Comparison of ENCODE assay signal across 22 cellular contexts in the genomic region with DNA sequence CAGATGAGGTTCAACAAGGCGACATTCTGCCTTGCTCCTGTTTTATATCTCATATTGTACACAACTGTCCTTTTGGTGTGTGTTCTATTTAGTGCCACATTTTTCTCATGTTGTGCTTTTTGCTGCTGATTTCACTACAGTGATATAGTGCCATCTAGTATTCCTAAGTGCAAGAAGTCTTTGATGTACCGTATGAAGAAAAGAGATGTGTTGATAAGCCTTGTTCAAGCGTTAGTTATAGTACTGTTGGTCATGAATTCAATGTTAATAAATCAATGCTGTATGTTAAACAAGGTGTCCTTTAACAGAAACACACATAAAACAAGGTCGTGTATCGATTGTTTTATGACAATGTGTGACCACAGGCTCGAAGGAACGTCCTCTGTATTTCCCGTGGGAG.
"Had no signal": no experiment of that assay in that cellular context is flagged by ENCODE, and none has a peak within 500 bp of the region (broad histone marks: within the 10 kb centered on the region; RNA-seq: fewer than 3 reads in every experiment).

No MANE protein-coding gene starts in this region.

- H3K36me3 Mint-ChIP-seq: natural killer cell treated with Interleukin-12 subunit alpha and Interleukin-12 subunit beta and Interleukin-15 and Interleukin-18, amount 100 ng/mL, for 72 hours; neural progenitor cell had no signal

- DNase-seq: dermis blood vessel endothelial cell; erythroblast; foreskin melanocyte; head of caudate nucleus; kidney; left cardiac atrium; left ventricle myocardium inferior; mesenchymal stem cell; midbrain; nucleus accumbens; ovary; stimulated activated CD4-positive, alpha-beta T cell treated with anti-CD3 and anti-CD28 coated beads, Interleukin-2, amount 100 ng/mL, for 48 hours; stimulated activated naive CD4-positive, alpha-beta T cell treated with Interleukin-2 at 50 U/mL for 16 hours; tibial artery; upper lobe of left lung had no signal

- H3K4me3 Mint-ChIP-seq: natural killer cell treated with Interleukin-12 subunit alpha and Interleukin-12 subunit beta and Interleukin-15 and Interleukin-18, amount 100 ng/mL, for 72 hours; neural progenitor cell had no signal

- H3K9me3 ChIP-seq: left ventricle myocardium inferior, ovary, right atrium auricular region, tibial artery, upper lobe of left lung, vagina had no signal

- H3K36me3 ChIP-seq: left ventricle myocardium inferior, neural progenitor cell, ovary, right atrium auricular region, tibial artery, upper lobe of left lung, vagina had no signal

- H3K27ac Mint-ChIP-seq: natural killer cell treated with Interleukin-12 subunit alpha and Interleukin-12 subunit beta and Interleukin-15 and Interleukin-18, amount 100 ng/mL, for 72 hours; neural progenitor cell had no signal

- H3K4me3 ChIP-seq: hepatocyte, left ventricle myocardium inferior, lung, neural progenitor cell, ovary, right atrium auricular region, smooth muscle cell, tibial artery, upper lobe of left lung, vagina had no signal

- H3K4me2 ChIP-seq: hepatocyte, neural progenitor cell, smooth muscle cell had no signal

- ATAC-seq: left cardiac atrium; natural killer cell treated with Interleukin-12 subunit alpha and Interleukin-12 subunit beta and Interleukin-15 and Interleukin-18, amount 100 ng/mL, for 72 hours had no signal

- H3K27ac ChIP-seq: hepatocyte, left ventricle myocardium inferior, neural progenitor cell, ovary, right atrium auricular region, tibial artery, upper lobe of left lung, vagina had no signal

- H3K27me3 ChIP-seq: hepatocyte, neural progenitor cell, ovary, right atrium auricular region, tibial artery, upper lobe of left lung, vagina had no signal

- H3K4me1 ChIP-seq: left ventricle myocardium inferior, neural progenitor cell, right atrium auricular region, tibial artery, upper lobe of left lung, vagina had no signal

- H3K9me3 Mint-ChIP-seq: natural killer cell treated with Interleukin-12 subunit alpha and Interleukin-12 subunit beta and Interleukin-15 and Interleukin-18, amount 100 ng/mL, for 72 hours; neural progenitor cell had no signal

- FAIRE-seq: kidney had no signal

- H3K4me1 Mint-ChIP-seq: neural progenitor cell had no signal
